ENCODE assay signal across 1 cellular context in genomic region chr19:51799311-51799997, GRCh38.
TF ChIP-seq lines count a peak whose summit lies in the region.

No MANE protein-coding gene starts in this region.

TF ChIP-seq in K562, 482 proteins besides CTCF, POLR2A, EP300 and RAD21 (continues in another document):
- no peak for TF ChIP-seq NCOA6 (IDR thresholded peaks at IDR 0.05)
- TF ChIP-seq PBX2 (CRISPR knock-in tag; IDR thresholded peaks at IDR 0.05; ENCODE audit: low read depth), result no peak
- TF ChIP-seq PBX2 (tag; conservative IDR thresholded peaks at IDR 0.05; ENCODE audit: low read depth), result no peak
- TF ChIP-seq CXXC5 (CRISPR knock-in tag; IDR thresholded peaks at IDR 0.05), result peak; percentile 73
- TF ChIP-seq ARID3A (IDR thresholded peaks at IDR 0.05; ENCODE audit: borderline replicate concordance, low read depth, low read length), result peak; percentile 52; the same call in 1 of the 2 replicates
- peak; percentile 79; the same call in 1 of the 2 replicates for TF ChIP-seq HIVEP1 (CRISPR knock-in tag; IDR thresholded peaks at IDR 0.05)
- TF ChIP-seq RCOR1 (IDR thresholded peaks at IDR 0.05; ENCODE audit: borderline replicate concordance in 1 of 2, low read depth in 2 of 2, low read length in 2 of 2), result peak in 1 of 2 experiments; percentile 23; a peak in 1 of 4 replicates
- no peak for TF ChIP-seq SRF (CRISPR knock-in tag; IDR thresholded peaks at IDR 0.05)
- no peak for TF ChIP-seq ZNF609 (CRISPR knock-in tag; IDR thresholded peaks at IDR 0.05; ENCODE audit: borderline replicate concordance)
- peak; percentile 26 for TF ChIP-seq GMEB1 (CRISPR knock-in tag; IDR thresholded peaks at IDR 0.05)
- TF ChIP-seq NR2C2 (CRISPR knock-in tag; IDR thresholded peaks at IDR 0.05), result no peak
- TF ChIP-seq NR2C2 (tag; IDR thresholded peaks at IDR 0.05), result peak; percentile 56
- no peak for TF ChIP-seq ZNF699 (CRISPR knock-in tag; IDR thresholded peaks at IDR 0.05; ENCODE audit: insufficient replicate concordance)
- TF ChIP-seq ZNF239 (CRISPR knock-in tag; IDR thresholded peaks at IDR 0.05), result peak; percentile 47; the same call in 1 of the 2 replicates
- TF ChIP-seq ZNF75A (CRISPR knock-in tag; IDR thresholded peaks at IDR 0.05), result no peak
- TF ChIP-seq ZNF311 (CRISPR knock-in tag; IDR thresholded peaks at IDR 0.05), result 0 out of 2 replicates have a peak, but pooled peaks have one; percentile 13
- peak; percentile 32; the same call in 1 of the 2 replicates for TF ChIP-seq NFE2 (IDR thresholded peaks at IDR 0.05; ENCODE audit: low read depth)
- no peak for TF ChIP-seq PYGO2 (tag; IDR thresholded peaks at IDR 0.05)
- peak; percentile 7; the same call in 1 of the 2 replicates for TF ChIP-seq AFF4 (CRISPR knock-in tag; IDR thresholded peaks at IDR 0.05)
- TF ChIP-seq TAF7 (tag; IDR thresholded peaks at IDR 0.05), result peak; percentile 7; the same call in 1 of the 2 replicates
- no peak for TF ChIP-seq HMGXB4 (CRISPR knock-in tag; IDR thresholded peaks at IDR 0.05)
- TF ChIP-seq ARID1B (IDR thresholded peaks at IDR 0.05), result peak; percentile 68
- no peak for TF ChIP-seq ZNF707 (CRISPR knock-in tag; conservative IDR thresholded peaks at IDR 0.05)
- TF ChIP-seq MCM5 (IDR thresholded peaks at IDR 0.05; ENCODE audit: low read depth), result no peak
- peak; percentile 9; the same call in 1 of the 2 replicates for TF ChIP-seq HSF4 (CRISPR knock-in tag; IDR thresholded peaks at IDR 0.05; ENCODE audit: borderline replicate concordance)
- TF ChIP-seq ELF4 (CRISPR knock-in tag; IDR thresholded peaks at IDR 0.05), result peak; percentile 16; the same call in 1 of the 2 replicates
- peak; percentile 32; the same call in 1 of the 2 replicates for TF ChIP-seq ZNF589 (CRISPR knock-in tag; IDR thresholded peaks at IDR 0.05; ENCODE audit: low read depth)
- peak; percentile 69; the same call in 1 of the 2 replicates for TF ChIP-seq CUX1 (CRISPR knock-in tag; IDR thresholded peaks at IDR 0.05)
- TF ChIP-seq TRIM28 (IDR thresholded peaks at IDR 0.05), result no peak
- peak; percentile 54; the same call in 1 of the 2 replicates for TF ChIP-seq SPI1 (IDR thresholded peaks at IDR 0.05; ENCODE audit: borderline replicate concordance, low read depth, low read length)
- TF ChIP-seq RBM39 (optimal IDR thresholded peaks at IDR 0.05; ENCODE audit: low read depth, low read length), result peak; percentile 12
- TF ChIP-seq NFIC (IDR thresholded peaks at IDR 0.05), result peak; percentile 85
